ENCODE assay signal across 9 cellular contexts in genomic region chr4:112523008-112523440, GRCh38. TPM values are rescaled to one million over a fixed set of nuclear protein-coding genes. Genes with fewer than 3 reads are reported as not detected.
DNase-seq lines count a peak whose midpoint lies in the region; ATAC-seq and TF ChIP-seq lines count a peak whose summit lies in the region.
"Had no signal": no experiment of that assay in that cellular context is flagged by ENCODE, and none has a peak within 500 bp of the region (broad histone marks: within the 10 kb centered on the region; RNA-seq: fewer than 3 reads in every experiment).

No MANE protein-coding gene starts in this region.

- dilution Hi-C loops in mammary epithelial cell (cut with HindIII; ENCODE audit: low sequenced_read_pairs) = loop anchor here (25.0 kb wide), 1 partner anchor 186 kb away; no protein-coding TSS in a partner anchor

- H4K5ac ChIP-seq in mesendoderm (ENCODE audit: low read length) = no peak overlapping the region

- H3K27ac ChIP-seq in Peyer's patch (no peak overlapping the region), mammary epithelial cell (ENCODE audit: insufficient read depth, low read depth, low read length) (no peak overlapping the region), mesendoderm (ENCODE audit: low read depth, low read length) (no peak overlapping the region), prostate gland (no peak overlapping the region)

- intact Hi-C loops in mammary epithelial cell (cut with micrococcal nuclease) (loop anchor here (1.0 to 5.0 kb wide), 10 partner anchors 81 to 446 kb away; no protein-coding TSS in a partner anchor), prostate gland (cut with DNase I) (loop anchor here (10.0 kb wide), 1 partner anchor 198 kb away; no protein-coding TSS in a partner anchor)

- no peak overlapping the region for H3K4ac ChIP-seq in mesendoderm (ENCODE audit: low read depth, low read length)

- H3K4me2 ChIP-seq in mammary epithelial cell (ENCODE audit: insufficient read depth, low read depth, low read length) (peak overlapping the region; percentile 84), mesendoderm (ENCODE audit: low read length) (peak overlapping the region; percentile 66)

- H3K9me3 ChIP-seq in Peyer's patch = no peaks in the 10 kb centered on the region
- H3K9me3 ChIP-seq in mammary epithelial cell (replicated peaks; ENCODE audit: insufficient read depth, low read length) = no peaks in the 10 kb centered on the region
- H3K9me3 ChIP-seq in prostate gland = no peaks in the 10 kb centered on the region

- H3K4me1 ChIP-seq in Peyer's patch (peaks cover 0 to 18% (median 0%) of the 10 kb centered on the region in 4 donors), mammary epithelial cell (ENCODE audit: insufficient read depth, low read length) (peaks cover 4% of the 10 kb centered on the region), mesendoderm (ENCODE audit: control insufficient read depth, low read depth, low read length) (no peaks in the 10 kb centered on the region), prostate gland (replicated peaks) (no peaks in the 10 kb centered on the region)

- H2AK5ac ChIP-seq in mesendoderm (ENCODE audit: low read length) = no peak overlapping the region

- no peak overlapping the region for H3K56ac ChIP-seq in mesendoderm (ENCODE audit: low read length)

- DNase-seq in Peyer's patch = peak in 1 of 3 donors; percentile 23
- peak; percentile 29 for DNase-seq in mammary epithelial cell
- DNase-seq in mesendoderm = peak; percentile 82
- DNase-seq in NCI-H1417 treated with DMSO at 0.1 percent for 48 hours (lab: John Stamatoyannopoulos, UW) = no peak
- no peak for DNase-seq in prostate gland (ENCODE audit: low spot score)
- no peak for DNase-seq in occipital lobe (lab: John Stamatoyannopoulos, UW)

- no peak overlapping the region for H2BK15ac ChIP-seq in mesendoderm (replicated peaks; ENCODE audit: low read depth)

- H3K18ac ChIP-seq in mesendoderm (ENCODE audit: low read length) = no peak overlapping the region

- H3K9ac ChIP-seq in mammary epithelial cell (ENCODE audit: insufficient read depth, low read length) (no peak overlapping the region), mesendoderm (ENCODE audit: low read length) (peak overlapping the region; percentile 13)

- no peak overlapping the region for H4K8ac ChIP-seq in mesendoderm (ENCODE audit: low read depth, low read length)

- CTCF ChIA-PET in mammary epithelial cell (lab: Charles Lee; ENCODE audit: low non-redundant PET) = interaction anchor here (0.5 to 0.8 kb wide), 3 partner anchors 36 to 174 kb away, joined by 3 to 5 read pairs (median 4); no protein-coding TSS in a partner anchor

- peaks cover 1% of the 10 kb centered on the region for H4K20me1 ChIP-seq in mammary epithelial cell (ENCODE audit: insufficient read depth, low read length)

- no peak overlapping the region for H3K23ac ChIP-seq in mesendoderm (ENCODE audit: low read length)

- H3K36me3 ChIP-seq in Peyer's patch (no peaks in the 10 kb centered on the region), mammary epithelial cell (ENCODE audit: insufficient read depth, low read length) (no peaks in the 10 kb centered on the region), mesendoderm (ENCODE audit: control insufficient read depth, insufficient read depth, low read length) (no peaks in the 10 kb centered on the region), prostate gland (no peaks in the 10 kb centered on the region)

- no peaks in the 10 kb centered on the region for H3K79me1 ChIP-seq in mesendoderm (ENCODE audit: low read length)

- 23% methylated on average over 19 of the region's 29 CpGs for WGBS in mammary epithelial cell (ENCODE audit: low coverage, missing lambda C conversion rate)
- WGBS in mesendoderm (ENCODE audit: extremely low coverage, insufficient coverage, low lambda C conversion rate) = no CpG with 5 or more reads among the region's 29 CpGs
- WGBS in prostate gland = 7% methylated on average over 29 of the region's 29 CpGs

- TF ChIP-seq CTCF in Peyer's patch (IDR thresholded peaks at IDR 0.05) (no peak), mammary epithelial cell (conservative IDR thresholded peaks at IDR 0.05 in 1 of 2, IDR thresholded peaks at IDR 0.05 in 1 of 2; ENCODE audit: extremely low read depth in 1 of 2, insufficient read depth in 1 of 2, low read depth in 1 of 2, low read length in 2 of 2) (peak in 1 of 2 donors; percentile 33), prostate gland (IDR thresholded peaks at IDR 0.05) (no peak)

- H3K27me3 ChIP-seq in Peyer's patch = peaks cover 0 to 64% of the 10 kb centered on the region in 2 donors
- H3K27me3 ChIP-seq in mammary epithelial cell (ENCODE audit: insufficient read depth, low read length) = peaks cover 26% of the 10 kb centered on the region
- peaks cover 40% of the 10 kb centered on the region for H3K27me3 ChIP-seq in mesendoderm (ENCODE audit: insufficient read depth, low read length, poor library complexity)
- peaks cover 42% of the 10 kb centered on the region for H3K27me3 ChIP-seq in prostate gland (replicated peaks; ENCODE audit: insufficient read depth)

- H3K79me2 ChIP-seq in mammary epithelial cell (ENCODE audit: insufficient read depth, low read length) (no peaks in the 10 kb centered on the region), mesendoderm (ENCODE audit: control insufficient read depth, insufficient read depth, low read length) (no peaks in the 10 kb centered on the region)

- peak; percentile 33 for ATAC-seq in GM18517 (IDR thresholded peaks at IDR 0.05; ENCODE audit: unreplicated experiment)
- peak; percentile 44 for ATAC-seq in HG02798 (IDR thresholded peaks at IDR 0.05; ENCODE audit: poor library complexity, unreplicated experiment)

- BruUV-seq in mammary epithelial cell (replicated peaks; lab: Mats Ljungman, UMichigan) = no TSS peak

- TF ChIP-seq POLR2A in Peyer's patch (IDR thresholded peaks at IDR 0.05) = no peak
- TF ChIP-seq POLR2A in prostate gland (IDR thresholded peaks at IDR 0.05) = no peak

- H2BK120ac ChIP-seq in mesendoderm (ENCODE audit: low read depth, low read length) = no peak overlapping the region

- H2AFZ ChIP-seq in mammary epithelial cell (ENCODE audit: low read depth, low read length) = peak overlapping the region; percentile 87

- in situ Hi-C loops in mammary epithelial cell (cut with MboI; ENCODE audit: low sequenced_read_pairs in 2 of 2) = loop anchor here (10.0 to 25.0 kb wide), 2 partner anchors 178 to 186 kb away; no protein-coding TSS in a partner anchor

- H3K4me3 ChIP-seq in Peyer's patch (peak overlapping the region; percentile 19 to 51 (median 38)), mammary epithelial cell (replicated peaks in 1 of 3; ENCODE audit: insufficient read depth in 1 of 3, low read depth in 2 of 3, low read length in 3 of 3) (peak overlapping the region; percentile 45 to 56 (median 49)), mesendoderm (ENCODE audit: low read length) (peak overlapping the region; percentile 10), prostate gland (no peak overlapping the region)

- H2BK5ac ChIP-seq in mesendoderm (ENCODE audit: low read length) = no peak overlapping the region

RNA-seq across cellular contexts. Expression of gene NEUROG2, which starts 7.0 kb away (rescaled TPM):
- total RNA-seq in Peyer's patch = not detected
- not detected for total RNA-seq in mammary epithelial cell
- not detected for polyA plus RNA-seq in mammary epithelial cell
- polyA minus RNA-seq in mammary epithelial cell = not detected
- not detected for polyA plus RNA-seq in mesendoderm (2013, experiment 1 of 2)
- polyA plus RNA-seq in mesendoderm (2013, experiment 2 of 2) = 0.03 TPM
- not detected for total RNA-seq in prostate gland
- 10.1 TPM for total RNA-seq in occipital lobe
- total RNA-seq: subcutaneous adipose tissue had no signal

Comparison
In these comparisons a context has a peak if more than half of its experiments do, and no peak if none do; other contexts are left out.
1. DNase-seq: peak in mammary epithelial cell (single experiment) and mesendoderm (single experiment); none in NCI-H1417 treated with DMSO at 0.1 percent for 48 hours (single experiment), prostate gland (single experiment) and occipital lobe (single experiment).
2. H3K4me3 ChIP-seq: peak in Peyer's patch (4 of 4), mammary epithelial cell (3 of 3) and mesendoderm (single experiment); none in prostate gland (0 of 2).
3. RNA of gene NEUROG2, which starts 7.0 kb away (total RNA-seq): 10.1 TPM in occipital lobe (single experiment); not detected in mammary epithelial cell, not detected in Peyer's patch and not detected in prostate gland; every median in the first group is over 10 times any median in the second.